ENCODE assay signal across 13 cellular contexts in the genomic region with DNA sequence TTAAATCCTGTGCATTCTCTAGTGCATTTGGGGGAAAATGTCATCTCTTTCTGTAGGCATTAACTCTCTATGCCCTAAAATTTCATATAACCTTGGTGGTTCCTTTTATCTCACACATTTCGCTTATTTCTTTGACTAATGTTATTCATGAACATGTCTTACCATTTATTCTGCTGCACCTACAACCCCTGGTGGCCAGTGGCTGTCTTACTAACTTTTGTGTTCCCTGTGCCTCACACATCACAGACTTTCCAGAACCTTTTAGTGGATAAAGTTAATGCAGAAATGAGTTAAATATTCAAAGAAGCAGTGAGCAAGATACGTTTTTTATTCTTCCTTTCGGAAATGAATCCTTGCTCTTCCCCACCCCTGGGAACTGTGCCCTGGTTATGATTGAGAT.
DNase-seq lines count a peak whose midpoint lies in the region; ATAC-seq and TF ChIP-seq lines count a peak whose summit lies in the region.
"Had no signal": no experiment of that assay in that cellular context is flagged by ENCODE, and none has a peak within 500 bp of the region (broad histone marks: within the 10 kb centered on the region; RNA-seq: fewer than 3 reads in every experiment).

No MANE protein-coding gene starts in this region.

- no peaks in the 10 kb centered on the region for H3K4me1 ChIP-seq in H9 (ENCODE audit: insufficient read depth, low read length)
- H3K4me1 ChIP-seq: BE2C had no signal

- no peaks in the 10 kb centered on the region for H3K9me3 ChIP-seq in H9 (ENCODE audit: control insufficient read depth, low read depth, low read length)
- H3K9me3 ChIP-seq: BE2C, mucosa of descending colon had no signal

- no peak overlapping the region for H2AK5ac ChIP-seq in H9 (ENCODE audit: insufficient read length, low read length)

- H3K79me1 ChIP-seq in H9 (ENCODE audit: insufficient read depth, low read depth, low read length, poor library complexity, severe bottlenecking) = no peaks in the 10 kb centered on the region

- no peaks in the 10 kb centered on the region for H4K20me1 ChIP-seq in H9 (ENCODE audit: control insufficient read depth, insufficient read depth, insufficient read length)

- H3K36me3 Mint-ChIP-seq in H9 (ENCODE audit: insufficient read depth in 1 of 3, low read depth in 3 of 3) (no peaks in the 10 kb centered on the region), glutamatergic neuron (ENCODE audit: unreplicated experiment) (no peaks in the 10 kb centered on the region)
- no peaks in the 10 kb centered on the region for H3K36me3 Mint-ChIP-seq in activated CD8-positive, alpha-beta memory T cell treated with anti-CD3 and anti-CD28 coated beads, Interleukin-2, amount 10 ng/mL, durations not matched to agents 7 days and 5 days

- no peak overlapping the region for H3K9ac ChIP-seq in H9 (ENCODE audit: extremely low read depth, insufficient read length, low read length)

- DNase-seq in AG09319 (ENCODE audit: extremely low read depth, low read depth) = no peak
- no peak for DNase-seq in H9
- DNase-seq in glutamatergic neuron = no peak
- no peak for DNase-seq in activated CD4-positive, alpha-beta T cell treated with anti-CD3 and anti-CD28 coated beads, Interleukin-2, amount 50 U/mL, for 48 hours
- DNase-seq in activated CD8-positive, alpha-beta memory T cell treated with anti-CD3 and anti-CD28 coated beads, Interleukin-2, amount 10 ng/mL, durations not matched to agents 7 days and 5 days = no peak
- DNase-seq: activated T-cell treated with anti-CD3 and anti-CD28 coated beads, Interleukin-2, amount 50 U/mL, for 1 hour; BE2C; mucosa of descending colon; stimulated activated CD4-positive, alpha-beta T cell treated with anti-CD3 and anti-CD28 coated beads, Interleukin-4, amount 100 ng/mL, for 4 hours; stimulated activated naive CD4-positive, alpha-beta T cell had no signal

- H3K9me3 Mint-ChIP-seq in H9 (no peaks in the 10 kb centered on the region; a peak in 1 of 5 replicates), glutamatergic neuron (ENCODE audit: unreplicated experiment) (no peaks in the 10 kb centered on the region)
- H3K9me3 Mint-ChIP-seq in activated CD8-positive, alpha-beta memory T cell treated with anti-CD3 and anti-CD28 coated beads, Interleukin-2, amount 10 ng/mL, durations not matched to agents 7 days and 5 days (ENCODE audit: low read depth) = no peaks in the 10 kb centered on the region

- H2BK5ac ChIP-seq in H9 (ENCODE audit: insufficient read length, low read length) = no peak overlapping the region

- H2BK15ac ChIP-seq in H9 (ENCODE audit: low read depth, low read length) = no peak overlapping the region

- H2AFZ ChIP-seq in H9 (ENCODE audit: low read length) = no peak overlapping the region

- peak; percentile 6; the same call in 1 of the 2 replicates for TF ChIP-seq CTCF in AG09319 (IDR thresholded peaks at IDR 0.05; ENCODE audit: low read depth, low read length)
- TF ChIP-seq CTCF in H9 (conservative IDR thresholded peaks at IDR 0.05) = peak; percentile 56
- TF ChIP-seq CTCF in VCaP (conservative IDR thresholded peaks at IDR 0.05) = 0 out of 2 replicates have a peak, but pooled peaks have one; percentile 11
- peak; percentile 30 for TF ChIP-seq CTCF in glutamatergic neuron (IDR thresholded peaks at IDR 0.05; ENCODE audit: partially characterized antibody, unreplicated experiment)

- H3K4me1 Mint-ChIP-seq in H9 (no peaks in the 10 kb centered on the region), glutamatergic neuron (ENCODE audit: low read depth, unreplicated experiment) (no peaks in the 10 kb centered on the region)
- peaks cover 2% of the 10 kb centered on the region for H3K4me1 Mint-ChIP-seq in activated CD8-positive, alpha-beta memory T cell treated with anti-CD3 and anti-CD28 coated beads, Interleukin-2, amount 10 ng/mL, durations not matched to agents 7 days and 5 days

- H3K27ac ChIP-seq in H9 (ENCODE audit: insufficient read length, low read depth, low read length) (no peak overlapping the region), VCaP (no peak overlapping the region)

- no peak overlapping the region for H4K5ac ChIP-seq in H9 (ENCODE audit: insufficient read length, low read depth, low read length)

- H3K4ac ChIP-seq in H9 (ENCODE audit: low read depth, low read length) = no peak overlapping the region

- H3K27me3 ChIP-seq in H9 (ENCODE audit: insufficient read depth, low read length) = no peaks in the 10 kb centered on the region
- H3K27me3 ChIP-seq: BE2C had no signal

- H3K4me3 Mint-ChIP-seq in H9 (no peak overlapping the region), glutamatergic neuron (ENCODE audit: unreplicated experiment) (no peak overlapping the region)
- no peak overlapping the region for H3K4me3 Mint-ChIP-seq in activated CD8-positive, alpha-beta memory T cell treated with anti-CD3 and anti-CD28 coated beads, Interleukin-2, amount 10 ng/mL, durations not matched to agents 7 days and 5 days

- H4K8ac ChIP-seq in H9 (replicated peaks; ENCODE audit: insufficient read length, low read depth, low read length) = no peak overlapping the region

- no peak overlapping the region for H2BK12ac ChIP-seq in H9 (ENCODE audit: insufficient read length, low read depth, low read length)

- no peaks in the 10 kb centered on the region for H3K79me2 ChIP-seq in H9 (ENCODE audit: insufficient read depth, low read length)

- no peak overlapping the region for H3K14ac ChIP-seq in H9 (ENCODE audit: insufficient read depth, low read length)

- no peak overlapping the region for H3K56ac ChIP-seq in H9 (ENCODE audit: insufficient read length, low read depth, low read length)

- H3K18ac ChIP-seq in H9 (ENCODE audit: insufficient read length, low read depth, low read length) = no peak overlapping the region

- H2BK20ac ChIP-seq in H9 (ENCODE audit: low read depth, low read length, poor library complexity, severe bottlenecking) = no peak overlapping the region

- H3K23ac ChIP-seq in H9 (ENCODE audit: insufficient read length, low read depth, low read length) = no peak overlapping the region

- H2BK120ac ChIP-seq in H9 (ENCODE audit: low read depth, low read length, poor library complexity, severe bottlenecking) = no peak overlapping the region

- CTCF ChIA-PET in activated CD8-positive, alpha-beta memory T cell treated with anti-CD3 and anti-CD28 coated beads, Interleukin-2, amount 10 ng/mL, durations not matched to agents 7 days and 5 days (lab: Charles Lee) = no interaction called here

- WGBS in H9 (ENCODE audit: extremely low coverage, insufficient read length, low lambda C conversion rate) = no CpG with 5 or more reads among the region's 3 CpGs

- H3K4me2 ChIP-seq in H9 (ENCODE audit: insufficient read depth, insufficient read length, low read length) = no peak overlapping the region

- no peak overlapping the region for H3T11ph ChIP-seq in H9 (ENCODE audit: low read length)

- H3K27ac Mint-ChIP-seq in H9 (no peak overlapping the region), glutamatergic neuron (ENCODE audit: unreplicated experiment) (no peak overlapping the region)
- no peak overlapping the region for H3K27ac Mint-ChIP-seq in activated CD8-positive, alpha-beta memory T cell treated with anti-CD3 and anti-CD28 coated beads, Interleukin-2, amount 10 ng/mL, durations not matched to agents 7 days and 5 days

- H3K27me3 Mint-ChIP-seq in H9 (ENCODE audit: low read depth) (peaks cover 3% of the 10 kb centered on the region), glutamatergic neuron (ENCODE audit: unreplicated experiment) (no peaks in the 10 kb centered on the region)
- H3K27me3 Mint-ChIP-seq in activated CD8-positive, alpha-beta memory T cell treated with anti-CD3 and anti-CD28 coated beads, Interleukin-2, amount 10 ng/mL, durations not matched to agents 7 days and 5 days = peaks cover 2% of the 10 kb centered on the region

- ATAC-seq in HG03025 (IDR thresholded peaks at IDR 0.05; ENCODE audit: low FRiP score, unreplicated experiment) (no peak), HG03457 (IDR thresholded peaks at IDR 0.05; ENCODE audit: unreplicated experiment) (no peak)
- no peak for ATAC-seq in activated CD8-positive, alpha-beta memory T cell treated with anti-CD3 and anti-CD28 coated beads, Interleukin-2, amount 10 ng/mL, durations not matched to agents 7 days and 5 days
- ATAC-seq: mucosa of descending colon had no signal

- H4K91ac ChIP-seq in H9 (ENCODE audit: insufficient read length, low read depth, low read length) = no peak overlapping the region

- no peaks in the 10 kb centered on the region for H3K23me2 ChIP-seq in H9 (ENCODE audit: insufficient read length, low read depth, low read length, poor library complexity, severe bottlenecking)

Comparison
In these comparisons a context has a peak if more than half of its experiments do, and no peak if none do; other contexts are left out.
1. CTCF ChIP-seq: peak in every context shown above with its lines; median percentile 56 in H9; 30 in glutamatergic neuron; 11 in VCaP; 6 in AG09319.